9 cellular contexts compared by ENCODE assay signal in genomic region chr20:36645998-36646397, GRCh38. TPM values are rescaled to one million over a fixed set of nuclear protein-coding genes. Genes with fewer than 3 reads are reported as not detected.
DNase-seq lines count a peak whose midpoint lies in the region; ATAC-seq and TF ChIP-seq lines count a peak whose summit lies in the region.
"Had no signal": no experiment of that assay in that cellular context is flagged by ENCODE, and none has a peak within 500 bp of the region (broad histone marks: within the 10 kb centered on the region; RNA-seq: fewer than 3 reads in every experiment).

Gene SLA2 (minus strand): TSS chr20:36646196. CDS start chr20:36641335, 4,861 bp downstream.

- H3K9ac ChIP-seq in duodenal mucosa (ENCODE audit: low read depth in 1 of 2, low read length in 2 of 2), result peak within 1 kb of the TSS in 1 of 2 donors; percentile 9

- no peaks in the 10 kb centered on the region for H3K4me1 ChIP-seq in duodenal mucosa (ENCODE audit: control insufficient read depth in 1 of 2, insufficient read depth in 2 of 2, low read length in 2 of 2)

- CTCF ChIA-PET in WTC11 (lab: Charles Lee), result interaction anchor here (0.6 to 3.6 kb wide), 5 partner anchors 13 to 163 kb away, joined by 4 to 11 read pairs (median 5); partner anchors contain the start of gene DSN1

- no peaks in the 10 kb centered on the region for H3K27me3 ChIP-seq in duodenal mucosa (ENCODE audit: control insufficient read depth in 1 of 2, insufficient read depth in 2 of 2, low read length in 2 of 2)

- peak within 1 kb of the TSS; percentile 11 for H3K27ac ChIP-seq in duodenal mucosa (ENCODE audit: low read depth, low read length)

- peaks cover 1% of the 10 kb centered on the region for H3K27me3 Mint-ChIP-seq in WTC11 (ENCODE audit: low read depth)

- no peaks in the 10 kb centered on the region for H3K36me3 Mint-ChIP-seq in WTC11

- no peak for TF ChIP-seq CTCF in WTC11 (IDR thresholded peaks at IDR 0.05)

- H3K4me3 Mint-ChIP-seq in WTC11, result no peak within 1 kb of the TSS
- H3K4me3 Mint-ChIP-seq: neural crest cell had no signal

- in situ Hi-C loops in GM18951 (cut with MboI; ENCODE audit: low sequenced_read_pairs, unreplicated experiment), result no loop called here

- no peaks in the 10 kb centered on the region for H3K9me3 Mint-ChIP-seq in WTC11
- H3K9me3 Mint-ChIP-seq: neural crest cell had no signal

- DNase-seq in WTC11 (ENCODE audit: low spot score) (no peak), anterior cingulate cortex (lab: John Stamatoyannopoulos, UW) (no peak), NCI-H187 treated with DMSO at 0.1 percent for 48 hours (lab: John Stamatoyannopoulos, UW) (no peak)
- DNase-seq in stimulated activated CD4-positive, alpha-beta T cell treated with anti-CD3 and anti-CD28 coated beads, TNF-alpha, amount 100 ng/mL, for 24 hours (ENCODE audit: low read depth in 3 of 3), result peak; percentile 32 to 59 (median 41)

- peak within 1 kb of the TSS; percentile 88 for H3K27ac Mint-ChIP-seq in WTC11

- peak within 1 kb of the TSS; percentile 0 to 24 for H3K4me3 ChIP-seq in duodenal mucosa (ENCODE audit: low read depth in 1 of 2, low read length in 2 of 2)

- TF ChIP-seq POLR2A in GM18951 (IDR thresholded peaks at IDR 0.05; ENCODE audit: extremely low read depth, insufficient read depth, insufficient read length), result peak; percentile 19

- H3K36me3 ChIP-seq in duodenal mucosa (ENCODE audit: control insufficient read depth in 1 of 2, insufficient read depth in 2 of 2, low read length in 2 of 2), result no peaks in the 10 kb centered on the region

- POLR2A ChIA-PET in WTC11 (lab: Charles Lee), result interaction anchor here (0.6 kb wide), 1 partner anchor 19 kb away, joined by 4 read pairs; no protein-coding TSS in a partner anchor

- peaks cover 28% of the 10 kb centered on the region for H3K4me1 Mint-ChIP-seq in WTC11

- no peaks in the 10 kb centered on the region for H3K9me3 ChIP-seq in duodenal mucosa (ENCODE audit: control insufficient read depth in 1 of 2, low read length in 2 of 2)

- ATAC-seq in WTC11, result no peak; the same call in 1 of the 2 replicates
- no peak for ATAC-seq in GM18873 (IDR thresholded peaks at IDR 0.05; ENCODE audit: low FRiP score, unreplicated experiment)
- no peak for ATAC-seq in GM18907 (IDR thresholded peaks at IDR 0.05; ENCODE audit: unreplicated experiment)

TF ChIP-seq in WTC11, 78 proteins besides CTCF, POLR2A, EP300 and RAD21 (continues in another document):
- TF ChIP-seq, protein P1, sequence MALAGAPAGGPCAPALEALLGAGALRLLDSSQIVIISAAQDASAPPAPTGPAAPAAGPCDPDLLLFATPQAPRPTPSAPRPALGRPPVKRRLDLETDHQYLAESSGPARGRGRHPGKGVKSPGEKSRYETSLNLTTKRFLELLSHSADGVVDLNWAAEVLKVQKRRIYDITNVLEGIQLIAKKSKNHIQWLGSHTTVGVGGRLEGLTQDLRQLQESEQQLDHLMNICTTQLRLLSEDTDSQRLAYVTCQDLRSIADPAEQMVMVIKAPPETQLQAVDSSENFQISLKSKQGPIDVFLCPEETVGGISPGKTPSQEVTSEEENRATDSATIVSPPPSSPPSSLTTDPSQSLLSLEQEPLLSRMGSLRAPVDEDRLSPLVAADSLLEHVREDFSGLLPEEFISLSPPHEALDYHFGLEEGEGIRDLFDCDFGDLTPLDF (CRISPR knock-in tag; IDR thresholded peaks at IDR 0.05), result no peak
- TF ChIP-seq FOXP1 (CRISPR knock-in tag; IDR thresholded peaks at IDR 0.05; ENCODE audit: borderline replicate concordance) (no peak), SP1 (CRISPR knock-in tag; conservative IDR thresholded peaks at IDR 0.05) (no peak), ERG (CRISPR knock-in tag; IDR thresholded peaks at IDR 0.05) (no peak), OVOL2 (CRISPR knock-in tag; IDR thresholded peaks at IDR 0.05; ENCODE audit: borderline replicate concordance) (no peak)
- TF ChIP-seq, protein P2, sequence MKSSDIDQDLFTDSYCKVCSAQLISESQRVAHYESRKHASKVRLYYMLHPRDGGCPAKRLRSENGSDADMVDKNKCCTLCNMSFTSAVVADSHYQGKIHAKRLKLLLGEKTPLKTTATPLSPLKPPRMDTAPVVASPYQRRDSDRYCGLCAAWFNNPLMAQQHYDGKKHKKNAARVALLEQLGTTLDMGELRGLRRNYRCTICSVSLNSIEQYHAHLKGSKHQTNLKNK (CRISPR knock-in tag; IDR thresholded peaks at IDR 0.05), result no peak
- TF ChIP-seq, protein P3, sequence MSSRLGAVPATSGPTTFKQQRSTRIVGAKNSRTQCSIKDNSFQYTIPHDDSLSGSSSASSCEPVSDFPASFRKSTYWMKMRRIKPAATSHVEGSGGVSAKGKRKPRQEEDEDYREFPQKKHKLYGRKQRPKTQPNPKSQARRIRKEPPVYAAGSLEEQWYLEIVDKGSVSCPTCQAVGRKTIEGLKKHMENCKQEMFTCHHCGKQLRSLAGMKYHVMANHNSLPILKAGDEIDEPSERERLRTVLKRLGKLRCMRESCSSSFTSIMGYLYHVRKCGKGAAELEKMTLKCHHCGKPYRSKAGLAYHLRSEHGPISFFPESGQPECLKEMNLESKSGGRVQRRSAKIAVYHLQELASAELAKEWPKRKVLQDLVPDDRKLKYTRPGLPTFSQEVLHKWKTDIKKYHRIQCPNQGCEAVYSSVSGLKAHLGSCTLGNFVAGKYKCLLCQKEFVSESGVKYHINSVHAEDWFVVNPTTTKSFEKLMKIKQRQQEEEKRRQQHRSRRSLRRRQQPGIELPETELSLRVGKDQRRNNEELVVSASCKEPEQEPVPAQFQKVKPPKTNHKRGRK (CRISPR knock-in tag; IDR thresholded peaks at IDR 0.05; ENCODE audit: borderline replicate concordance), result no peak
- TF ChIP-seq, protein P4, sequence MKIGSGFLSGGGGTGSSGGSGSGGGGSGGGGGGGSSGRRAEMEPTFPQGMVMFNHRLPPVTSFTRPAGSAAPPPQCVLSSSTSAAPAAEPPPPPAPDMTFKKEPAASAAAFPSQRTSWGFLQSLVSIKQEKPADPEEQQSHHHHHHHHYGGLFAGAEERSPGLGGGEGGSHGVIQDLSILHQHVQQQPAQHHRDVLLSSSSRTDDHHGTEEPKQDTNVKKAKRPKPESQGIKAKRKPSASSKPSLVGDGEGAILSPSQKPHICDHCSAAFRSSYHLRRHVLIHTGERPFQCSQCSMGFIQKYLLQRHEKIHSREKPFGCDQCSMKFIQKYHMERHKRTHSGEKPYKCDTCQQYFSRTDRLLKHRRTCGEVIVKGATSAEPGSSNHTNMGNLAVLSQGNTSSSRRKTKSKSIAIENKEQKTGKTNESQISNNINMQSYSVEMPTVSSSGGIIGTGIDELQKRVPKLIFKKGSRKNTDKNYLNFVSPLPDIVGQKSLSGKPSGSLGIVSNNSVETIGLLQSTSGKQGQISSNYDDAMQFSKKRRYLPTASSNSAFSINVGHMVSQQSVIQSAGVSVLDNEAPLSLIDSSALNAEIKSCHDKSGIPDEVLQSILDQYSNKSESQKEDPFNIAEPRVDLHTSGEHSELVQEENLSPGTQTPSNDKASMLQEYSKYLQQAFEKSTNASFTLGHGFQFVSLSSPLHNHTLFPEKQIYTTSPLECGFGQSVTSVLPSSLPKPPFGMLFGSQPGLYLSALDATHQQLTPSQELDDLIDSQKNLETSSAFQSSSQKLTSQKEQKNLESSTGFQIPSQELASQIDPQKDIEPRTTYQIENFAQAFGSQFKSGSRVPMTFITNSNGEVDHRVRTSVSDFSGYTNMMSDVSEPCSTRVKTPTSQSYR (CRISPR knock-in tag; IDR thresholded peaks at IDR 0.05), result no peak
- TF ChIP-seq, protein P5, sequence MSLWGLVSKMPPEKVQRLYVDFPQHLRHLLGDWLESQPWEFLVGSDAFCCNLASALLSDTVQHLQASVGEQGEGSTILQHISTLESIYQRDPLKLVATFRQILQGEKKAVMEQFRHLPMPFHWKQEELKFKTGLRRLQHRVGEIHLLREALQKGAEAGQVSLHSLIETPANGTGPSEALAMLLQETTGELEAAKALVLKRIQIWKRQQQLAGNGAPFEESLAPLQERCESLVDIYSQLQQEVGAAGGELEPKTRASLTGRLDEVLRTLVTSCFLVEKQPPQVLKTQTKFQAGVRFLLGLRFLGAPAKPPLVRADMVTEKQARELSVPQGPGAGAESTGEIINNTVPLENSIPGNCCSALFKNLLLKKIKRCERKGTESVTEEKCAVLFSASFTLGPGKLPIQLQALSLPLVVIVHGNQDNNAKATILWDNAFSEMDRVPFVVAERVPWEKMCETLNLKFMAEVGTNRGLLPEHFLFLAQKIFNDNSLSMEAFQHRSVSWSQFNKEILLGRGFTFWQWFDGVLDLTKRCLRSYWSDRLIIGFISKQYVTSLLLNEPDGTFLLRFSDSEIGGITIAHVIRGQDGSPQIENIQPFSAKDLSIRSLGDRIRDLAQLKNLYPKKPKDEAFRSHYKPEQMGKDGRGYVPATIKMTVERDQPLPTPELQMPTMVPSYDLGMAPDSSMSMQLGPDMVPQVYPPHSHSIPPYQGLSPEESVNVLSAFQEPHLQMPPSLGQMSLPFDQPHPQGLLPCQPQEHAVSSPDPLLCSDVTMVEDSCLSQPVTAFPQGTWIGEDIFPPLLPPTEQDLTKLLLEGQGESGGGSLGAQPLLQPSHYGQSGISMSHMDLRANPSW (CRISPR knock-in tag; conservative IDR thresholded peaks at IDR 0.05; ENCODE audit: low read depth), result no peak

RNA-seq across cellular contexts. Expression of gene SLA2, which starts in this region (rescaled TPM):
- 0.11 to 0.23 TPM (median 0.17 TPM) in 3 replicates for total RNA-seq in WTC11 (2021)

Comparison
In these comparisons a context has a peak if more than half of its experiments do, and no peak if none do; other contexts are left out.
1. DNase-seq: peak in stimulated activated CD4-positive, alpha-beta T cell treated with anti-CD3 and anti-CD28 coated beads, TNF-alpha, amount 100 ng/mL, for 24 hours (3 of 3); none in WTC11 (single experiment), anterior cingulate cortex (0 of 58) and NCI-H187 treated with DMSO at 0.1 percent for 48 hours (single experiment).